Comparison of ENCODE assay signal across 9 cellular contexts in genomic region chr1:3745590-3746381, GRCh38. TPM values are rescaled to one million over a fixed set of nuclear protein-coding genes. Genes with fewer than 3 reads are reported as not detected.
A peak's percentile ranks its signal among the peaks of the same experiment; 100 is the strongest.
DNase-seq lines count a peak whose midpoint lies in the region; ATAC-seq, FAIRE-seq and TF ChIP-seq lines count a peak whose summit lies in the region.
"Had no signal": no experiment of that assay in that cellular context is flagged by ENCODE, and none has a peak within 500 bp of the region (broad histone marks: within the 10 kb centered on the region; RNA-seq: fewer than 3 reads in every experiment).

No MANE protein-coding gene starts in this region.

- H3K9me3 Mint-ChIP-seq in H9, result no peaks in the 10 kb centered on the region
- H3K9me3 Mint-ChIP-seq in progenitor cell of endocrine pancreas (ENCODE audit: low read depth), result no peaks in the 10 kb centered on the region

- H2AFZ ChIP-seq in H9 (ENCODE audit: low read length), result no peak overlapping the region

- no peak overlapping the region for H4K91ac ChIP-seq in H9 (ENCODE audit: insufficient read length, low read depth, low read length)

- H3K27ac ChIP-seq in H9 (ENCODE audit: insufficient read length, low read depth, low read length) (no peak overlapping the region), WERI-Rb-1 (no peak overlapping the region), gastroesophageal sphincter (peak overlapping the region in 3 of 4 donors; percentile 85 to 90 (median 88)), small intestine (ENCODE audit: low read depth in 1 of 2, low read length in 1 of 2) (no peak overlapping the region)

- no peak overlapping the region for H2BK20ac ChIP-seq in H9 (ENCODE audit: low read depth, low read length, poor library complexity, severe bottlenecking)

- H3K79me1 ChIP-seq in H9 (ENCODE audit: insufficient read depth, low read depth, low read length, poor library complexity, severe bottlenecking), result no peaks in the 10 kb centered on the region

- no peak overlapping the region for H2BK15ac ChIP-seq in H9 (ENCODE audit: low read depth, low read length)

- WGBS in H9 (ENCODE audit: extremely low coverage, insufficient read length, low lambda C conversion rate), result no CpG with 5 or more reads among the region's 25 CpGs
- 53 to 78% methylated on average over 3 to 11 of the region's 25 CpGs for WGBS in gastroesophageal sphincter (ENCODE audit: low coverage in 1 of 2), 2 donors
- WGBS in small intestine, 3 donors, result 79 to 85% (median 83%) methylated on average over 25 of the region's 25 CpGs

- TF ChIP-seq POLR2A in gastroesophageal sphincter (IDR thresholded peaks at IDR 0.05), result no peak

- no peak for TF ChIP-seq EP300 in gastroesophageal sphincter (IDR thresholded peaks at IDR 0.05)

- no peaks in the 10 kb centered on the region; the same call in 1 of the 2 replicates for H3K27me3 ChIP-seq in H9 (ENCODE audit: insufficient read depth, low read length)
- no peaks in the 10 kb centered on the region for H3K27me3 ChIP-seq in WERI-Rb-1 (ENCODE audit: insufficient read depth, low read depth, severe bottlenecking)
- H3K27me3 ChIP-seq in gastroesophageal sphincter, result no peaks in the 10 kb centered on the region
- H3K27me3 ChIP-seq in small intestine (ENCODE audit: control insufficient read depth in 2 of 2, insufficient read depth in 2 of 2, low read length in 2 of 2), result no peaks in the 10 kb centered on the region

- H3K4ac ChIP-seq in H9 (ENCODE audit: low read depth, low read length), result no peak overlapping the region

- no peak overlapping the region for H3K14ac ChIP-seq in H9 (ENCODE audit: insufficient read depth, low read length)

- H3K4me1 Mint-ChIP-seq in H9 (peaks cover 18 to 19% of the 10 kb centered on the region in 2 experiments), progenitor cell of endocrine pancreas (ENCODE audit: low read depth) (peaks cover 19% of the 10 kb centered on the region)

- no peak for FAIRE-seq in small intestine (lab: Jason Lieb, UNC)

- no peak overlapping the region for H2BK5ac ChIP-seq in H9 (ENCODE audit: insufficient read length, low read length)

- peaks cover 5% of the 10 kb centered on the region for H4K20me1 ChIP-seq in H9 (ENCODE audit: control insufficient read depth, insufficient read depth, insufficient read length)

- H3K4me1 ChIP-seq in H9 (ENCODE audit: insufficient read depth, low read length) (peaks cover 5% of the 10 kb centered on the region; the same call in 1 of the 2 replicates), gastroesophageal sphincter (peaks cover 0 to 42% (median 10%) of the 10 kb centered on the region in 3 donors), small intestine (ENCODE audit: control insufficient read depth in 2 of 2, insufficient read depth in 1 of 2, low read depth in 1 of 2, low read length in 1 of 2) (peaks cover 0 to 3% of the 10 kb centered on the region in 2 donors)

- H3K36me3 Mint-ChIP-seq in H9 (ENCODE audit: insufficient read depth in 1 of 3, low read depth in 3 of 3) (peaks cover 24 to 39% (median 35%) of the 10 kb centered on the region in 3 experiments; a peak in 6 of 7 replicates), progenitor cell of endocrine pancreas (ENCODE audit: insufficient read depth) (peaks cover 6% of the 10 kb centered on the region)

- H2BK12ac ChIP-seq in H9 (ENCODE audit: insufficient read length, low read depth, low read length), result no peak overlapping the region

- H3K27ac Mint-ChIP-seq in H9, result peak overlapping the region; percentile 2 to 94 (median 49); a peak in 3 of 7 replicates
- H3K27ac Mint-ChIP-seq in progenitor cell of endocrine pancreas, result no peak overlapping the region

- peak overlapping the region; percentile 70 for H3K4me2 ChIP-seq in H9 (ENCODE audit: insufficient read depth, insufficient read length, low read length)

- H3K9me3 ChIP-seq in H9 (ENCODE audit: control insufficient read depth, low read depth, low read length), result no peaks in the 10 kb centered on the region
- no peaks in the 10 kb centered on the region for H3K9me3 ChIP-seq in WERI-Rb-1 (ENCODE audit: severe bottlenecking)
- H3K9me3 ChIP-seq in gastroesophageal sphincter, result no peaks in the 10 kb centered on the region
- no peaks in the 10 kb centered on the region for H3K9me3 ChIP-seq in small intestine (ENCODE audit: control insufficient read depth, low read depth)

- H2AK5ac ChIP-seq in H9 (ENCODE audit: insufficient read length, low read length), result no peak overlapping the region

- peaks cover 2% of the 10 kb centered on the region; the same call in 1 of the 2 replicates for H3K79me2 ChIP-seq in H9 (ENCODE audit: insufficient read depth, low read length)

- H3K23ac ChIP-seq in H9 (ENCODE audit: insufficient read length, low read depth, low read length), result no peak overlapping the region

- peak overlapping the region; percentile 5 for H3K9ac ChIP-seq in H9 (ENCODE audit: extremely low read depth, insufficient read length, low read length)

- no peak overlapping the region for H3K18ac ChIP-seq in H9 (ENCODE audit: insufficient read length, low read depth, low read length)

- ATAC-seq in gastroesophageal sphincter (no peak), HG02885 (IDR thresholded peaks at IDR 0.05; ENCODE audit: poor library complexity, unreplicated experiment) (no peak)

- peaks cover 11% of the 10 kb centered on the region for H3K23me2 ChIP-seq in H9 (ENCODE audit: insufficient read length, low read depth, low read length, poor library complexity, severe bottlenecking)

- H3K27me3 Mint-ChIP-seq in H9 (ENCODE audit: low read depth) (peaks cover 8% of the 10 kb centered on the region), progenitor cell of endocrine pancreas (peaks cover 13% of the 10 kb centered on the region)

- TF ChIP-seq CTCF in H9 (conservative IDR thresholded peaks at IDR 0.05) (no peak), WERI-Rb-1 (IDR thresholded peaks at IDR 0.05; ENCODE audit: low read depth, low read length) (no peak), gastroesophageal sphincter (IDR thresholded peaks at IDR 0.05) (no peak), progenitor cell of endocrine pancreas (IDR thresholded peaks at IDR 0.05; ENCODE audit: unreplicated experiment) (no peak)

- DNase-seq in H9, result no peak
- no peak for DNase-seq in WERI-Rb-1
- no peak for DNase-seq in progenitor cell of endocrine pancreas (ENCODE audit: low spot score, unreplicated experiment)
- DNase-seq in islet precursor cell, result no peak
- DNase-seq in NOMO-1 treated with DMSO at 0.1 percent for 48 hours (lab: John Stamatoyannopoulos, UW; ENCODE audit: unreplicated experiment), result no peak
- DNase-seq in small intestine, result no peak

- H3K4me3 Mint-ChIP-seq in H9 (peak overlapping the region; percentile 92 to 95), progenitor cell of endocrine pancreas (ENCODE audit: low read depth) (peak overlapping the region; percentile 87)

- no peak overlapping the region for H3K56ac ChIP-seq in H9 (ENCODE audit: insufficient read length, low read depth, low read length)

- H2BK120ac ChIP-seq in H9 (ENCODE audit: low read depth, low read length, poor library complexity, severe bottlenecking), result no peak overlapping the region

- no peak overlapping the region for H4K5ac ChIP-seq in H9 (ENCODE audit: insufficient read length, low read depth, low read length)

- H3K4me3 ChIP-seq in WERI-Rb-1 (ENCODE audit: low read depth, low read length) (peak overlapping the region; percentile 73; the same call in 1 of the 2 replicates), gastroesophageal sphincter (peak overlapping the region in 1 of 2 donors; percentile 88), small intestine (ENCODE audit: low read depth in 1 of 2, low read length in 2 of 2) (no peak overlapping the region)

- H4K8ac ChIP-seq in H9 (replicated peaks; ENCODE audit: insufficient read length, low read depth, low read length), result no peak overlapping the region

- H3K36me3 ChIP-seq in WERI-Rb-1 (peaks cover 24% of the 10 kb centered on the region), gastroesophageal sphincter (peaks cover 0 to 50% of the 10 kb centered on the region in 2 donors), small intestine (ENCODE audit: control insufficient read depth in 2 of 2, insufficient read depth in 2 of 2, low read length in 2 of 2) (no peaks in the 10 kb centered on the region)

- no peak overlapping the region for H3T11ph ChIP-seq in H9 (ENCODE audit: low read length)

RNA-seq across cellular contexts. Expression of gene CCDC27, which starts 6.5 kb away (rescaled TPM):
- total RNA-seq in H9 (2021) (not detected in 2 replicates), gastroesophageal sphincter (not detected), progenitor cell of endocrine pancreas (not detected in 2 replicates)
- under 1 TPM in 1 of 3 donors, not detected in 2; 0.27 TPM for polyA plus RNA-seq in small intestine
- total RNA-seq: activated CD8-positive, alpha-beta memory T cell treated with anti-CD3 and anti-CD28 coated beads for 36 hours had no signal

RNA-seq across cellular contexts. Expression of gene SMIM1, which starts 26.8 kb away (rescaled TPM):
- total RNA-seq in H9 (2021), result 5.3 and 7.3 TPM in 2 replicates
- total RNA-seq in gastroesophageal sphincter, result 1 to 10 TPM in 3 of 4 donors, not detected in 1; 2.6 to 8.4 (median 4.7) TPM
- total RNA-seq in progenitor cell of endocrine pancreas, result 10.8 and 12.0 TPM in 2 replicates
- polyA plus RNA-seq in small intestine, result 1 to 10 TPM in 1 of 3 donors, not detected in 2; 2.1 TPM

RNA-seq across cellular contexts. Expression of gene LRRC47, which starts 50.5 kb away (rescaled TPM):
- 65.1 and 72.8 TPM in 2 replicates for total RNA-seq in H9 (2021)
- 10 to 100 TPM; 36.5 to 47.9 (median 46.5) TPM for total RNA-seq in gastroesophageal sphincter
- 54.9 and 57.0 TPM in 2 replicates for total RNA-seq in progenitor cell of endocrine pancreas
- 10 to 100 TPM; 16.8 to 23.8 (median 19.0) TPM for polyA plus RNA-seq in small intestine

Comparison
In these comparisons a context has a peak if more than half of its experiments do, and no peak if none do; other contexts are left out.
1. H3K27ac ChIP-seq: peak in gastroesophageal sphincter (3 of 4); none in H9 (single experiment), WERI-Rb-1 (single experiment) and small intestine (0 of 2).